ENCODE assay signal across 11 cellular contexts in genomic region chr3:45124379-45124778, GRCh38. TPM values are rescaled to one million over a fixed set of nuclear protein-coding genes. Genes with fewer than 3 reads are reported as not detected.
DNase-seq lines count a peak whose midpoint lies in the region; ATAC-seq and TF ChIP-seq lines count a peak whose summit lies in the region.
"Had no signal": no experiment of that assay in that cellular context is flagged by ENCODE, and none has a peak within 500 bp of the region (broad histone marks: within the 10 kb centered on the region; RNA-seq: fewer than 3 reads in every experiment).

No MANE protein-coding gene starts in this region.

- H2BK15ac ChIP-seq in H9 (ENCODE audit: low read depth, low read length): no peak overlapping the region

- no peak overlapping the region for H2AK5ac ChIP-seq in H9 (ENCODE audit: insufficient read length, low read length)

- no peak overlapping the region for H3K9ac ChIP-seq in H9 (ENCODE audit: extremely low read depth, insufficient read length, low read length)

- H2BK12ac ChIP-seq in H9 (ENCODE audit: insufficient read length, low read depth, low read length): no peak overlapping the region

- no peak overlapping the region for H2BK20ac ChIP-seq in H9 (ENCODE audit: low read depth, low read length, poor library complexity, severe bottlenecking)

- H3K4ac ChIP-seq in H9 (ENCODE audit: low read depth, low read length): no peak overlapping the region

- H3K36me3 ChIP-seq in stomach: no peaks in the 10 kb centered on the region

- H3K27ac ChIP-seq in H9 (ENCODE audit: insufficient read length, low read depth, low read length) (no peak overlapping the region), stomach (peak overlapping the region; percentile 28 to 72 (median 62))

- no peak overlapping the region for H4K91ac ChIP-seq in H9 (ENCODE audit: insufficient read length, low read depth, low read length)

- no peak overlapping the region for H3K4me3 Mint-ChIP-seq in H9
- no peak overlapping the region for H3K4me3 Mint-ChIP-seq in activated CD8-positive, alpha-beta memory T cell treated with anti-CD3 and anti-CD28 coated beads, Interleukin-2, amount 10 ng/mL, durations not matched to agents 7 days and 5 days
- H3K4me3 Mint-ChIP-seq: memory B cell; stimulated activated naive CD8-positive, alpha-beta T cell treated with anti-CD3 and anti-CD28 coated beads, Interleukin-15, Interleukin-2, amounts not matched to agents 100 ng/mL and 50 ng/mL, for 24 hours had no signal

- H3K23me2 ChIP-seq in H9 (ENCODE audit: insufficient read length, low read depth, low read length, poor library complexity, severe bottlenecking): no peaks in the 10 kb centered on the region

- CTCF ChIA-PET in activated CD8-positive, alpha-beta memory T cell treated with anti-CD3 and anti-CD28 coated beads, Interleukin-2, amount 10 ng/mL, durations not matched to agents 7 days and 5 days (lab: Charles Lee): interaction anchor here (1.0 to 3.9 kb wide), 2 partner anchors 69 to 85 kb away, joined by 3 to 13 read pairs; no protein-coding TSS in a partner anchor

- H3K27me3 ChIP-seq in H9 (ENCODE audit: insufficient read depth, low read length) (no peaks in the 10 kb centered on the region), stomach (no peaks in the 10 kb centered on the region)

- TF ChIP-seq CTCF in H9 (conservative IDR thresholded peaks at IDR 0.05): no peak
- no peak for TF ChIP-seq CTCF in fibroblast of the aortic adventitia (IDR thresholded peaks at IDR 0.05; ENCODE audit: insufficient read depth, low read length)
- no peak for TF ChIP-seq CTCF in stomach (IDR thresholded peaks at IDR 0.05)

- no peaks in the 10 kb centered on the region for H3K36me3 Mint-ChIP-seq in H9 (ENCODE audit: insufficient read depth in 1 of 3, low read depth in 3 of 3)
- peaks cover 2% of the 10 kb centered on the region for H3K36me3 Mint-ChIP-seq in activated CD8-positive, alpha-beta memory T cell treated with anti-CD3 and anti-CD28 coated beads, Interleukin-2, amount 10 ng/mL, durations not matched to agents 7 days and 5 days
- H3K36me3 Mint-ChIP-seq: memory B cell had no signal

- no peak overlapping the region for H2BK120ac ChIP-seq in H9 (ENCODE audit: low read depth, low read length, poor library complexity, severe bottlenecking)

- H4K8ac ChIP-seq in H9 (replicated peaks; ENCODE audit: insufficient read length, low read depth, low read length): no peak overlapping the region

- no peak overlapping the region for H3K4me2 ChIP-seq in H9 (ENCODE audit: insufficient read depth, insufficient read length, low read length)

- H3K27ac Mint-ChIP-seq in H9: no peak overlapping the region
- H3K27ac Mint-ChIP-seq in activated CD8-positive, alpha-beta memory T cell treated with anti-CD3 and anti-CD28 coated beads, Interleukin-2, amount 10 ng/mL, durations not matched to agents 7 days and 5 days: no peak overlapping the region
- H3K27ac Mint-ChIP-seq: memory B cell; stimulated activated naive CD8-positive, alpha-beta T cell treated with anti-CD3 and anti-CD28 coated beads, Interleukin-15, Interleukin-2, amounts not matched to agents 100 ng/mL and 50 ng/mL, for 24 hours had no signal

- no peak overlapping the region for H3T11ph ChIP-seq in H9 (ENCODE audit: low read length)

- no peaks in the 10 kb centered on the region; a peak in 1 of 5 replicates for H3K9me3 Mint-ChIP-seq in H9
- H3K9me3 Mint-ChIP-seq in activated CD8-positive, alpha-beta memory T cell treated with anti-CD3 and anti-CD28 coated beads, Interleukin-2, amount 10 ng/mL, durations not matched to agents 7 days and 5 days (ENCODE audit: low read depth): no peaks in the 10 kb centered on the region
- H3K9me3 Mint-ChIP-seq: memory B cell; stimulated activated naive CD8-positive, alpha-beta T cell treated with anti-CD3 and anti-CD28 coated beads, Interleukin-15, Interleukin-2, amounts not matched to agents 100 ng/mL and 50 ng/mL, for 24 hours had no signal

- DNase-seq in H9: no peak
- DNase-seq in T1000 (lab: John Stamatoyannopoulos, UW): peak; percentile 48
- DNase-seq in fibroblast of the aortic adventitia (ENCODE audit: low read depth): peak; percentile 86
- DNase-seq in stomach: no peak
- no peak for DNase-seq in activated CD8-positive, alpha-beta memory T cell treated with anti-CD3 and anti-CD28 coated beads, Interleukin-2, amount 10 ng/mL, durations not matched to agents 7 days and 5 days
- DNase-seq: NCI-H1417 treated with DMSO at 0.1 percent for 48 hours had no signal

- ATAC-seq in GM18511 (IDR thresholded peaks at IDR 0.05; ENCODE audit: unreplicated experiment) (no peak), HG03159 (IDR thresholded peaks at IDR 0.05; ENCODE audit: unreplicated experiment) (no peak), GM21529 (IDR thresholded peaks at IDR 0.05; ENCODE audit: unreplicated experiment) (no peak)
- ATAC-seq in activated CD8-positive, alpha-beta memory T cell treated with anti-CD3 and anti-CD28 coated beads, Interleukin-2, amount 10 ng/mL, durations not matched to agents 7 days and 5 days: no peak

- H3K27me3 Mint-ChIP-seq in H9 (ENCODE audit: low read depth): no peaks in the 10 kb centered on the region; the same call in 1 of the 2 replicates
- H3K27me3 Mint-ChIP-seq in activated CD8-positive, alpha-beta memory T cell treated with anti-CD3 and anti-CD28 coated beads, Interleukin-2, amount 10 ng/mL, durations not matched to agents 7 days and 5 days: peaks cover 35% of the 10 kb centered on the region

- H3K4me3 ChIP-seq in fibroblast of the aortic adventitia (ENCODE audit: low read depth, low read length) (no peak overlapping the region), stomach (no peak overlapping the region)

- H3K56ac ChIP-seq in H9 (ENCODE audit: insufficient read length, low read depth, low read length): no peak overlapping the region

- H3K23ac ChIP-seq in H9 (ENCODE audit: insufficient read length, low read depth, low read length): no peak overlapping the region

- peaks cover 2 to 6% of the 10 kb centered on the region in 2 experiments; a peak in 2 of 4 replicates for H3K4me1 Mint-ChIP-seq in H9
- peaks cover 34% of the 10 kb centered on the region for H3K4me1 Mint-ChIP-seq in activated CD8-positive, alpha-beta memory T cell treated with anti-CD3 and anti-CD28 coated beads, Interleukin-2, amount 10 ng/mL, durations not matched to agents 7 days and 5 days
- H3K4me1 Mint-ChIP-seq: memory B cell had no signal

- no peak for TF ChIP-seq POLR2A in stomach (IDR thresholded peaks at IDR 0.05)

- no peak overlapping the region for H2AFZ ChIP-seq in H9 (ENCODE audit: low read length)

- WGBS in H9 (ENCODE audit: extremely low coverage, insufficient read length, low lambda C conversion rate): no CpG with 5 or more reads among the region's 4 CpGs
- 44 to 68% (median 60%) methylated on average over 4 of the region's 4 CpGs for WGBS in stomach, 5 donors

- no peak overlapping the region for H2BK5ac ChIP-seq in H9 (ENCODE audit: insufficient read length, low read length)

- H3K79me2 ChIP-seq in H9 (ENCODE audit: insufficient read depth, low read length): no peaks in the 10 kb centered on the region

- H3K4me1 ChIP-seq in H9 (ENCODE audit: insufficient read depth, low read length) (no peaks in the 10 kb centered on the region; the same call in 1 of the 2 replicates), stomach (peaks cover 25 to 67% (median 48%) of the 10 kb centered on the region in 4 donors)

- intact Hi-C loops in stomach (cut with DNase I; ENCODE audit: low total_unique reads): no loop called here

- peaks cover 2% of the 10 kb centered on the region for H4K20me1 ChIP-seq in H9 (ENCODE audit: control insufficient read depth, insufficient read depth, insufficient read length)

- H3K14ac ChIP-seq in H9 (ENCODE audit: insufficient read depth, low read length): peak overlapping the region; percentile 12; the same call in 1 of the 2 replicates

- no peak overlapping the region for H4K5ac ChIP-seq in H9 (ENCODE audit: insufficient read length, low read depth, low read length)

- H3K9me3 ChIP-seq in H9 (ENCODE audit: control insufficient read depth, low read depth, low read length) (no peaks in the 10 kb centered on the region), stomach (no peaks in the 10 kb centered on the region)

- no peak for TF ChIP-seq EP300 in stomach (IDR thresholded peaks at IDR 0.05)

- H3K79me1 ChIP-seq in H9 (ENCODE audit: insufficient read depth, low read depth, low read length, poor library complexity, severe bottlenecking): no peaks in the 10 kb centered on the region

- H3K18ac ChIP-seq in H9 (ENCODE audit: insufficient read length, low read depth, low read length): no peak overlapping the region

RNA-seq across cellular contexts. Expression of gene CDCP1, which starts 21.8 kb away (rescaled TPM):
- total RNA-seq in H9 (2021) (12.9 and 14.1 TPM in 2 replicates), fibroblast of the aortic adventitia (ENCODE audit: low replicate concordance) (1.3 and 32.8 TPM in 2 replicates), stomach (10 to 100 TPM in 2 of 5 donors, 1 to 10 TPM in 3; 4.1 to 24.5 (median 8.4) TPM)
- polyA plus RNA-seq in stomach: 1 to 10 TPM; 4.1 to 9.9 (median 7.8) TPM
- 1 to 10 TPM; 5.3 to 7.0 TPM for total RNA-seq in activated CD8-positive, alpha-beta memory T cell treated with anti-CD3 and anti-CD28 coated beads, Interleukin-2, amount 10 ng/mL, durations not matched to agents 7 days and 5 days

Comparison
In these comparisons a context has a peak if more than half of its experiments do, and no peak if none do; other contexts are left out.
1. DNase-seq: peak in T1000 (single experiment) and fibroblast of the aortic adventitia (single experiment); none in H9 (single experiment), stomach (single experiment) and activated CD8-positive, alpha-beta memory T cell treated with anti-CD3 and anti-CD28 coated beads, Interleukin-2, amount 10 ng/mL, durations not matched to agents 7 days and 5 days (single experiment).